Comparison of ENCODE assay signal across 8 cellular contexts in the genomic region with DNA sequence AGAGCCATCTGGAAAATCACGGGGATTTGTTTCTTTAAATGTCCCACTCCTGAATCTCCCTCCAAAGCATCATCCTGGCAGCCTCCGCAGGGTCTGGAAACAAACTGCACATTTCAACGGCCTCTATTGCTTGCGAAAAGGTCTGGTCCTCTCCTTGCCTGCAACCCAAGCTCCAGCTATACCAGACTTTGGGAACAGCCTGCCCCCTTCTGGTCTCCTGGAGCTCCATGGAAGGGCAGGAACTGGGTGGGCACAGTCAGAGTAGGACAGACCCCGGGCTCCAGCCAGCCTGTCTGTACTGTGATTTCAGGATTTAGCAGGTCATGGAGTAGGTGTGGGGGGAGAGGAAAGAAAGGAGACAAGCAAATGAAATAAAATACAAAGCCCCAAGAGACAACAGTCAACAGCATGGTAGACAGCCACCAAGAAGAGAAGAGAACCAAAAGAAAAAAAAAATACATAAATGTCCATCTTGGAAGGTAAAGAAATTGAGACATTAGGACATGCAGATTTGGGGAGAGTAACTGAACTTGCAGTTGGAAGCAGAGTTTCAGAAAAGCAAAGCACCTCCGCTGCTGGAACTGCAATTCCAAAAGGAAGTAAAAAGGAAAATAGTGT. TPM values are rescaled to one million over a fixed set of nuclear protein-coding genes. Genes with fewer than 3 reads are reported as not detected.
DNase-seq lines count a peak whose midpoint lies in the region; ATAC-seq and TF ChIP-seq lines count a peak whose summit lies in the region.

No MANE protein-coding gene starts in this region.

- H3K4me3 ChIP-seq in fibroblast of the aortic adventitia (ENCODE audit: low read depth, low read length), result peak overlapping the region; percentile 75

- peak; percentile 26 for DNase-seq in NCI-H2171 treated with DMSO at 0.1 percent for 48 hours (lab: John Stamatoyannopoulos, UW)
- DNase-seq in NCI-H2171 (lab: John Stamatoyannopoulos, UW), result no peak
- peak; percentile 57 for DNase-seq in NCI-H345 (lab: John Stamatoyannopoulos, UW)
- DNase-seq in activated T-cell treated with anti-CD3 and anti-CD28 coated beads, Interleukin-2, amount 50 U/mL, for 4 hours, result no peak
- peak; percentile 85 for DNase-seq in fibroblast of the aortic adventitia (ENCODE audit: low read depth)
- no peak for DNase-seq in natural killer cell treated with Interleukin-12 subunit alpha and Interleukin-12 subunit beta and Interleukin-15 and Interleukin-18, amount 100 ng/mL, for 72 hours (ENCODE audit: low spot score)

- no peak for ATAC-seq in activated T-cell treated with anti-CD3 and anti-CD28 coated beads, Interleukin-2, amount 50 U/mL, for 4 hours
- peak in 1 of 2 donors; percentile 58 for ATAC-seq in natural killer cell treated with Interleukin-12 subunit alpha and Interleukin-12 subunit beta and Interleukin-15 and Interleukin-18, amount 100 ng/mL, for 72 hours
- ATAC-seq in HG02970 (IDR thresholded peaks at IDR 0.05; ENCODE audit: low FRiP score, unreplicated experiment) (no peak), GM19023 (IDR thresholded peaks at IDR 0.05; ENCODE audit: unreplicated experiment) (no peak)

- H3K9me3 Mint-ChIP-seq in activated T-cell treated with anti-CD3 and anti-CD28 coated beads, Interleukin-2, amount 50 U/mL, for 4 hours, result no peaks in the 10 kb centered on the region
- no peaks in the 10 kb centered on the region for H3K9me3 Mint-ChIP-seq in natural killer cell treated with Interleukin-12 subunit alpha and Interleukin-12 subunit beta and Interleukin-15 and Interleukin-18, amount 100 ng/mL, for 72 hours

- H3K27ac Mint-ChIP-seq in natural killer cell treated with Interleukin-12 subunit alpha and Interleukin-12 subunit beta and Interleukin-15 and Interleukin-18, amount 100 ng/mL, for 72 hours, result peak overlapping the region in 1 of 2 donors; percentile 71

- peaks cover 6% of the 10 kb centered on the region for H3K36me3 Mint-ChIP-seq in activated T-cell treated with anti-CD3 and anti-CD28 coated beads, Interleukin-2, amount 50 U/mL, for 4 hours (ENCODE audit: insufficient read depth)
- H3K36me3 Mint-ChIP-seq in natural killer cell treated with Interleukin-12 subunit alpha and Interleukin-12 subunit beta and Interleukin-15 and Interleukin-18, amount 100 ng/mL, for 72 hours, result peaks cover 13% of the 10 kb centered on the region

- H3K4me1 Mint-ChIP-seq in activated T-cell treated with anti-CD3 and anti-CD28 coated beads, Interleukin-2, amount 50 U/mL, for 4 hours (ENCODE audit: low read depth), result peaks cover 50% of the 10 kb centered on the region
- H3K4me1 Mint-ChIP-seq in natural killer cell treated with Interleukin-12 subunit alpha and Interleukin-12 subunit beta and Interleukin-15 and Interleukin-18, amount 100 ng/mL, for 72 hours (ENCODE audit: low read depth in 2 of 2), result peaks cover 54% of the 10 kb centered on the region in 2 donors

- peak overlapping the region; percentile 95 for H3K4me3 Mint-ChIP-seq in activated T-cell treated with anti-CD3 and anti-CD28 coated beads, Interleukin-2, amount 50 U/mL, for 4 hours
- peak overlapping the region; percentile 93 for H3K4me3 Mint-ChIP-seq in natural killer cell treated with Interleukin-12 subunit alpha and Interleukin-12 subunit beta and Interleukin-15 and Interleukin-18, amount 100 ng/mL, for 72 hours

- H3K27me3 Mint-ChIP-seq in activated T-cell treated with anti-CD3 and anti-CD28 coated beads, Interleukin-2, amount 50 U/mL, for 4 hours (ENCODE audit: low read depth), result no peaks in the 10 kb centered on the region
- H3K27me3 Mint-ChIP-seq in natural killer cell treated with Interleukin-12 subunit alpha and Interleukin-12 subunit beta and Interleukin-15 and Interleukin-18, amount 100 ng/mL, for 72 hours, result no peaks in the 10 kb centered on the region

- peak; percentile 89 for TF ChIP-seq CTCF in fibroblast of the aortic adventitia (IDR thresholded peaks at IDR 0.05; ENCODE audit: insufficient read depth, low read length)

RNA-seq across cellular contexts. Expression of gene XYLT1, which starts 2.7 kb away (rescaled TPM):
- 1 to 10 TPM; 1.9 to 3.1 (median 2.3) TPM for total RNA-seq in activated T-cell treated with anti-CD3 and anti-CD28 coated beads, Interleukin-2, amount 50 U/mL, for 4 hours
- total RNA-seq in fibroblast of the aortic adventitia (ENCODE audit: low replicate concordance), result 9.2 and 32.7 TPM in 2 replicates
- 10 to 100 TPM; 26.4 to 41.9 TPM for total RNA-seq in natural killer cell treated with Interleukin-12 subunit alpha and Interleukin-12 subunit beta and Interleukin-15 and Interleukin-18, amount 100 ng/mL, for 72 hours

Comparison
In these comparisons a context has a peak if more than half of its experiments do, and no peak if none do; other contexts are left out.
1. DNase-seq: peak in NCI-H2171 treated with DMSO at 0.1 percent for 48 hours (single experiment), NCI-H345 (single experiment) and fibroblast of the aortic adventitia (single experiment); none in NCI-H2171 (single experiment), activated T-cell treated with anti-CD3 and anti-CD28 coated beads, Interleukin-2, amount 50 U/mL, for 4 hours (single experiment) and natural killer cell treated with Interleukin-12 subunit alpha and Interleukin-12 subunit beta and Interleukin-15 and Interleukin-18, amount 100 ng/mL, for 72 hours (single experiment).